ENCODE assay signal across 1 cellular context in genomic region chr10:109934958-109935793, GRCh38.
A peak's percentile ranks its signal among the peaks of the same experiment; 100 is the strongest.
TF ChIP-seq lines count a peak whose summit lies in the region.

No MANE protein-coding gene starts in this region.

TF ChIP-seq in SK-N-SH treated with all-trans-retinoic acid at 6 μM for 48 hours, 23 proteins besides CTCF, POLR2A, EP300 and RAD21 (continued from another document):
- TF ChIP-seq CSRNP3 (CRISPR knock-in tag; IDR thresholded peaks at IDR 0.05) (no peak), ZFP3 (CRISPR knock-in tag; IDR thresholded peaks at IDR 0.05) (no peak), PATZ1 (CRISPR knock-in tag; IDR thresholded peaks at IDR 0.05; ENCODE audit: borderline replicate concordance) (no peak), TCF4 (CRISPR knock-in tag; IDR thresholded peaks at IDR 0.05; ENCODE audit: borderline replicate concordance) (0 out of 2 replicates have a peak, but pooled peaks have one; percentile 26), ZNF70 (CRISPR knock-in tag; IDR thresholded peaks at IDR 0.05) (no peak), ZC3H10 (CRISPR knock-in tag; IDR thresholded peaks at IDR 0.05) (no peak), ZNF8 (CRISPR knock-in tag; IDR thresholded peaks at IDR 0.05) (no peak), ISL1 (CRISPR knock-in tag; IDR thresholded peaks at IDR 0.05) (no peak), ARNTL (CRISPR knock-in tag; IDR thresholded peaks at IDR 0.05; ENCODE audit: borderline replicate concordance, low read depth) (peak; percentile 72; the same call in 1 of the 2 replicates)
TF ChIP-seq in SK-N-SH treated with all-trans-retinoic acid at 6 μM for 48 hours: peak in this region for 2.
